ENCODE assay signal across 13 cellular contexts in genomic region chr17:7651959-7652658, GRCh38. TPM values are rescaled to one million over a fixed set of nuclear protein-coding genes. Genes with fewer than 3 reads are reported as not detected.
DNase-seq lines count a peak whose midpoint lies in the region; ATAC-seq, FAIRE-seq and TF ChIP-seq lines count a peak whose summit lies in the region.
"Had no signal": no experiment of that assay in that cellular context is flagged by ENCODE, and none has a peak within 500 bp of the region (broad histone marks: within the 10 kb centered on the region; RNA-seq: fewer than 3 reads in every experiment).

No MANE protein-coding gene starts in this region.

- ATAC-seq in activated naive CD4-positive, alpha-beta T cell treated with anti-CD3 and anti-CD28 coated beads, Interleukin-2, amount 50 U/mL, for 72 hours = no peak
- no peak for ATAC-seq in naive thymus-derived CD8-positive, alpha-beta T cell

- no peak overlapping the region for H3K27ac Mint-ChIP-seq in activated naive CD4-positive, alpha-beta T cell treated with anti-CD3 and anti-CD28 coated beads, Interleukin-2, amount 10 ng/mL, durations not matched to agents 7 days and 5 days
- H3K27ac Mint-ChIP-seq in activated naive CD4-positive, alpha-beta T cell treated with anti-CD3 and anti-CD28 coated beads, Interleukin-2, amount 50 U/mL, for 72 hours = no peak overlapping the region
- peak overlapping the region in 1 of 10 donors; percentile 60 for H3K27ac Mint-ChIP-seq in naive thymus-derived CD8-positive, alpha-beta T cell

- no peak for TF ChIP-seq EP300 in transverse colon (IDR thresholded peaks at IDR 0.05; ENCODE audit: low read depth)

- WGBS in transverse colon (ENCODE audit: low coverage in 1 of 2), 2 donors = 37% methylated on average over 20 of the region's 22 CpGs; no CpG with 5 or more reads in 1 of the 2 donors

- H3K4me1 ChIP-seq in colonic mucosa = no peaks in the 10 kb centered on the region
- H3K4me1 ChIP-seq in transverse colon = peaks cover 4 to 27% (median 19%) of the 10 kb centered on the region in 4 donors
- H3K4me1 ChIP-seq in kidney (ENCODE audit: control insufficient read depth in 1 of 2, insufficient read depth in 1 of 2, low read depth in 1 of 2, low read length in 2 of 2) = peaks cover 0 to 6% of the 10 kb centered on the region in 2 donors

- no peak overlapping the region for H3K27ac ChIP-seq in colonic mucosa
- peak overlapping the region; percentile 5 to 64 (median 48) for H3K27ac ChIP-seq in transverse colon
- no peak overlapping the region for H3K27ac ChIP-seq in kidney (ENCODE audit: low read depth in 2 of 2, low read length in 2 of 2)

- in situ Hi-C loops in transverse colon (cut with MboI; ENCODE audit: low pct_ligation_motif_present in 1 of 4, low pct_unique_long_range_greater_than_20kb in 1 of 4, low sequenced_read_pairs in 3 of 4) = no loop called here

- H3K36me3 ChIP-seq in colonic mucosa = no peaks in the 10 kb centered on the region
- H3K36me3 ChIP-seq in transverse colon = no peaks in the 10 kb centered on the region
- no peaks in the 10 kb centered on the region for H3K36me3 ChIP-seq in kidney (ENCODE audit: control insufficient read depth in 1 of 2, insufficient read depth in 2 of 2, low read length in 2 of 2)

- H3K4me1 Mint-ChIP-seq in activated naive CD4-positive, alpha-beta T cell treated with anti-CD3 and anti-CD28 coated beads, Interleukin-2, amount 10 ng/mL, durations not matched to agents 7 days and 5 days = peaks cover 15% of the 10 kb centered on the region
- H3K4me1 Mint-ChIP-seq in naive thymus-derived CD8-positive, alpha-beta T cell = peaks cover 16 to 21% (median 19%) of the 10 kb centered on the region in 4 donors

- DNase-seq in activated naive CD4-positive, alpha-beta T cell treated with anti-CD3 and anti-CD28 coated beads, Interleukin-2, amount 10 ng/mL, durations not matched to agents 7 days and 5 days = no peak
- no peak for DNase-seq in activated naive CD4-positive, alpha-beta T cell treated with anti-CD3 and anti-CD28 coated beads, Interleukin-2, amount 50 U/mL, for 72 hours (ENCODE audit: low spot score in 2 of 2)
- DNase-seq in colonic mucosa = no peak
- peak in 1 of 10 donors; percentile 6 for DNase-seq in naive thymus-derived CD8-positive, alpha-beta T cell
- no peak for DNase-seq in transverse colon
- no peak for DNase-seq in NCI-H146 treated with DMSO at 0.1 percent for 48 hours (lab: John Stamatoyannopoulos, UW; ENCODE audit: unreplicated experiment)
- DNase-seq in kidney = no peak
- DNase-seq in GDM1 (lab: John Stamatoyannopoulos, UW) = no peak
- DNase-seq: activated CD4-positive, alpha-beta T cell treated with anti-CD3 and anti-CD28 coated beads, Interleukin-2, amount 50 U/mL, for 1 hour; cerebellar nuclear complex; NK-92 treated with Interleukin-12 subunit alpha and Interleukin-12 subunit beta, amount 100 ng/mL, for 24 hours; stimulated activated CD4-positive, alpha-beta T cell treated with anti-CD3 and anti-CD28 coated beads, Interleukin-4, amount 100 ng/mL, for 4 hours had no signal

- H3K4me3 ChIP-seq in colonic mucosa (peak overlapping the region; percentile 39), transverse colon (peak overlapping the region in 2 of 4 donors; percentile 35 to 68), kidney (ENCODE audit: low read length in 2 of 2) (peak overlapping the region in 1 of 2 donors; percentile 71)

- TF ChIP-seq CTCF in colonic mucosa (IDR thresholded peaks at IDR 0.05) = no peak
- no peak for TF ChIP-seq CTCF in transverse colon (IDR thresholded peaks at IDR 0.05)
- no peak for TF ChIP-seq CTCF in kidney (IDR thresholded peaks at IDR 0.05; ENCODE audit: borderline replicate concordance, extremely low read depth, insufficient read depth)

- FAIRE-seq in kidney (lab: Jason Lieb, UNC) = no peak
- FAIRE-seq: HTR-8/SVneo had no signal

- H3K27me3 Mint-ChIP-seq in activated naive CD4-positive, alpha-beta T cell treated with anti-CD3 and anti-CD28 coated beads, Interleukin-2, amount 10 ng/mL, durations not matched to agents 7 days and 5 days = peaks cover 76% of the 10 kb centered on the region
- H3K27me3 Mint-ChIP-seq in naive thymus-derived CD8-positive, alpha-beta T cell = peaks cover 3 to 16% (median 6%) of the 10 kb centered on the region in 5 donors

- H3K9ac ChIP-seq in colonic mucosa (ENCODE audit: low read depth in 2 of 2, low read length in 2 of 2) = no peak overlapping the region
- H3K9ac ChIP-seq in kidney (ENCODE audit: low read length in 2 of 2) = peak overlapping the region in 1 of 2 donors; percentile 51

- H3K9me3 Mint-ChIP-seq in activated naive CD4-positive, alpha-beta T cell treated with anti-CD3 and anti-CD28 coated beads, Interleukin-2, amount 10 ng/mL, durations not matched to agents 7 days and 5 days = no peaks in the 10 kb centered on the region
- H3K9me3 Mint-ChIP-seq in activated naive CD4-positive, alpha-beta T cell treated with anti-CD3 and anti-CD28 coated beads, Interleukin-2, amount 50 U/mL, for 72 hours = no peaks in the 10 kb centered on the region
- no peaks in the 10 kb centered on the region for H3K9me3 Mint-ChIP-seq in naive thymus-derived CD8-positive, alpha-beta T cell

- POLR2A ChIA-PET in naive thymus-derived CD8-positive, alpha-beta T cell (lab: Charles Lee) = interaction anchor here (1.3 to 4.0 kb wide), 10 partner anchors 9 to 183 kb away, joined by 3 to 69 read pairs (median 6); partner anchors contain the start of genes FXR2, MPDU1, SAT2 and TP53

- intact Hi-C loops in colonic mucosa (cut with DNase I) (no loop called here), transverse colon (cut with DNase I; ENCODE audit: low total_unique reads) (no loop called here), kidney (cut with DNase I) (no loop called here)

- CTCF ChIA-PET in activated naive CD4-positive, alpha-beta T cell treated with anti-CD3 and anti-CD28 coated beads, Interleukin-2, amount 10 ng/mL, durations not matched to agents 7 days and 5 days (lab: Charles Lee) = interaction anchor here (1.8 kb wide), 1 partner anchor 34 kb away, joined by 5 read pairs; no protein-coding TSS in a partner anchor

- H3K27me3 ChIP-seq in colonic mucosa (peaks cover 21% of the 10 kb centered on the region), transverse colon (peaks cover 51% of the 10 kb centered on the region)

- no peaks in the 10 kb centered on the region for H3K9me3 ChIP-seq in colonic mucosa
- H3K9me3 ChIP-seq in transverse colon = no peaks in the 10 kb centered on the region
- H3K9me3 ChIP-seq in kidney (ENCODE audit: control insufficient read depth in 1 of 2, low read length in 2 of 2) = no peaks in the 10 kb centered on the region

- no peaks in the 10 kb centered on the region for H3K36me3 Mint-ChIP-seq in activated naive CD4-positive, alpha-beta T cell treated with anti-CD3 and anti-CD28 coated beads, Interleukin-2, amount 10 ng/mL, durations not matched to agents 7 days and 5 days
- no peaks in the 10 kb centered on the region for H3K36me3 Mint-ChIP-seq in activated naive CD4-positive, alpha-beta T cell treated with anti-CD3 and anti-CD28 coated beads, Interleukin-2, amount 50 U/mL, for 72 hours
- H3K36me3 Mint-ChIP-seq in naive thymus-derived CD8-positive, alpha-beta T cell = no peaks in the 10 kb centered on the region

- H3K4me3 Mint-ChIP-seq in activated naive CD4-positive, alpha-beta T cell treated with anti-CD3 and anti-CD28 coated beads, Interleukin-2, amount 10 ng/mL, durations not matched to agents 7 days and 5 days = peak overlapping the region; percentile 13
- peak overlapping the region; percentile 48 to 82 (median 69) for H3K4me3 Mint-ChIP-seq in naive thymus-derived CD8-positive, alpha-beta T cell

- no peak for TF ChIP-seq POLR2A in transverse colon (IDR thresholded peaks at IDR 0.05)

RNA-seq across cellular contexts. Expression of gene ATP1B2, which starts 1.4 kb away (rescaled TPM):
- total RNA-seq in activated naive CD4-positive, alpha-beta T cell treated with anti-CD3 and anti-CD28 coated beads, Interleukin-2, amount 50 U/mL, for 72 hours = under 1 TPM in 1 of 2 donors, not detected in 1; 0.25 TPM
- total RNA-seq in colonic mucosa = 1 to 10 TPM in 1 of 2 donors, under 1 TPM in 1; 0.54 to 1.4 TPM
- under 1 TPM; 0.36 to 0.96 TPM for total RNA-seq in naive thymus-derived CD8-positive, alpha-beta T cell
- under 1 TPM in 2 of 3 donors, not detected in 1; 0.17 to 0.57 TPM for polyA plus RNA-seq in naive thymus-derived CD8-positive, alpha-beta T cell
- total RNA-seq in transverse colon = 10 to 100 TPM in 1 of 4 donors, 1 to 10 TPM in 1, under 1 TPM in 2; 0.40 to 20.6 (median 2.3) TPM
- total RNA-seq in kidney = 7.6 TPM
- 12.8 TPM for polyA plus RNA-seq in kidney (ENCODE audit: insufficient read depth, low read depth, low replicate concordance)

RNA-seq across cellular contexts. Expression of gene SHBG, which starts 22.2 kb away (rescaled TPM):
- under 1 TPM in 1 of 2 donors, not detected in 1; 0.50 TPM for total RNA-seq in activated naive CD4-positive, alpha-beta T cell treated with anti-CD3 and anti-CD28 coated beads, Interleukin-2, amount 50 U/mL, for 72 hours
- under 1 TPM; 0.42 to 0.64 TPM for total RNA-seq in colonic mucosa
- not detected for total RNA-seq in naive thymus-derived CD8-positive, alpha-beta T cell
- polyA plus RNA-seq in naive thymus-derived CD8-positive, alpha-beta T cell = not detected
- under 1 TPM in 2 of 4 donors, not detected in 2; 0.32 to 0.41 TPM for total RNA-seq in transverse colon
- 0.57 TPM for total RNA-seq in kidney
- 4.6 TPM for polyA plus RNA-seq in kidney (ENCODE audit: insufficient read depth, low read depth, low replicate concordance)

RNA-seq across cellular contexts. Expression of gene SAT2, which starts 24.5 kb away (rescaled TPM):
- 10 to 100 TPM; 24.4 to 49.6 TPM for total RNA-seq in activated naive CD4-positive, alpha-beta T cell treated with anti-CD3 and anti-CD28 coated beads, Interleukin-2, amount 50 U/mL, for 72 hours
- total RNA-seq in colonic mucosa = 10 to 100 TPM; 55.3 to 77.3 TPM
- 10 to 100 TPM; 74.8 to 76.6 TPM for total RNA-seq in naive thymus-derived CD8-positive, alpha-beta T cell
- polyA plus RNA-seq in naive thymus-derived CD8-positive, alpha-beta T cell = 10 to 100 TPM; 38.5 to 40.0 (median 39.4) TPM
- total RNA-seq in transverse colon = 100 to 1,000 TPM in 1 of 4 donors, 10 to 100 TPM in 3; 21.7 to 106 (median 67.7) TPM
- total RNA-seq in kidney = 74.7 TPM
- polyA plus RNA-seq in kidney (ENCODE audit: insufficient read depth, low read depth, low replicate concordance) = 430 TPM

RNA-seq across cellular contexts. Expression of gene TP53, which starts 35.2 kb away (rescaled TPM):
- total RNA-seq in activated naive CD4-positive, alpha-beta T cell treated with anti-CD3 and anti-CD28 coated beads, Interleukin-2, amount 50 U/mL, for 72 hours = 100 to 1,000 TPM in 1 of 2 donors, 10 to 100 TPM in 1; 78.4 to 147 TPM
- 10 to 100 TPM; 64.3 to 90.0 TPM for total RNA-seq in colonic mucosa
- 100 to 1,000 TPM; 113 to 116 TPM for total RNA-seq in naive thymus-derived CD8-positive, alpha-beta T cell
- 10 to 100 TPM; 21.7 to 33.0 (median 28.0) TPM for polyA plus RNA-seq in naive thymus-derived CD8-positive, alpha-beta T cell
- 10 to 100 TPM; 27.9 to 49.7 (median 31.7) TPM for total RNA-seq in transverse colon
- 66.9 TPM for total RNA-seq in kidney
- polyA plus RNA-seq in kidney (ENCODE audit: insufficient read depth, low read depth, low replicate concordance) = 14.8 TPM

RNA-seq across cellular contexts. Expression of gene WRAP53, which starts 36.2 kb away (rescaled TPM):
- total RNA-seq in activated naive CD4-positive, alpha-beta T cell treated with anti-CD3 and anti-CD28 coated beads, Interleukin-2, amount 50 U/mL, for 72 hours = 10 to 100 TPM; 16.4 to 23.5 TPM
- total RNA-seq in colonic mucosa = 10 to 100 TPM in 1 of 2 donors, 1 to 10 TPM in 1; 6.0 to 22.6 TPM
- 10 to 100 TPM in 1 of 2 experiments, 1 to 10 TPM in 1; 9.8 to 11.6 TPM for total RNA-seq in naive thymus-derived CD8-positive, alpha-beta T cell
- polyA plus RNA-seq in naive thymus-derived CD8-positive, alpha-beta T cell = 10 to 100 TPM; 10.5 to 14.1 (median 13.9) TPM
- 10 to 100 TPM in 1 of 4 donors, 1 to 10 TPM in 3; 3.7 to 33.0 (median 6.0) TPM for total RNA-seq in transverse colon
- total RNA-seq in kidney = 6.5 TPM
- 10.8 TPM for polyA plus RNA-seq in kidney (ENCODE audit: insufficient read depth, low read depth, low replicate concordance)

Comparison
In these comparisons a context has a peak if more than half of its experiments do, and no peak if none do; other contexts are left out.
1. H3K27ac ChIP-seq: peak in transverse colon (4 of 4); none in colonic mucosa (single experiment) and kidney (0 of 2).